In the genomic region with DNA sequence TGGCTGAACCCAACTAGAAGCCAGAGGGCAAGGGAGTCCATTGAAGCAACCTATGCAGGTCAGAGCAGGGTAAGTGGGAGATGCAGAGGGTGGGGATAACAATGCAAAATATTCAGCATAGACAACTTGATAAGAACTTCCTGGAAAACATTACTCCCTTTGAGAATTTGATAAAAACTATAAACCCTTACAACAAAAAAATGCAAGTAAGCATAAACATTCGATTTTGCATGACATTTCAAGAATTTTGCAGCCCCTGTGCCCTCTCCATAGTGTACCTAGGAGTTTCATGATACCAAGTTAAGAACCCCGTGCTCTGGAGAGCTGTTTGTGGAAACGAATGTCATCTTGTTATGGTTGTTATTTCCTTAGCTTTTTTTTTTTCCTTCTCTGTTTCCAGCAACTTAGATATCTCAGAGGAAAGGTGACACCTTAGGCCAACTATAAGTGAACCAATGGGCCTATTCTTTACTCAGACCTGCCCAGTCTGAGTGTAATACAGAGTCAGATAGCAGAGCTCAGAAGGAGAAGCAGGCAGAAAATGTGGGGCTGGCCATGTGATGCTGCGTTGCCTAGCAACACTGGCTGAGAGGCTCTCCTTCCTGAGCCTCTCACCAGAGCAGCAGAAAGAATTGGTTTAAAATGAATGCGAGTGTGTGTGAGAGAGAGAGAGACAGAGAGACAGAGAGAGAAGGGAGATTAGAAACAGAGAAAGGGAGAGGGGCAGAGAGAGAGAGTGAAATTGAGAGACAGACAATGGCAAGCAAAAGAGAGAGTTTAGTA, we compare ENCODE assay signal across 13 cellular contexts. TPM values are rescaled to one million over a fixed set of nuclear protein-coding genes. Genes with fewer than 3 reads are reported as not detected.
A peak's percentile ranks its signal among the peaks of the same experiment; 100 is the strongest.
DNase-seq lines count a peak whose midpoint lies in the region; ATAC-seq and TF ChIP-seq lines count a peak whose summit lies in the region.
"Had no signal": no experiment of that assay in that cellular context is flagged by ENCODE, and none has a peak within 500 bp of the region (broad histone marks: within the 10 kb centered on the region; RNA-seq: fewer than 3 reads in every experiment).

No MANE protein-coding gene starts in this region.

- H3K27ac ChIP-seq in breast epithelium, result no peak overlapping the region
- H3K27ac ChIP-seq: WERI-Rb-1 had no signal

- POLR2A ChIA-PET in naive thymus-derived CD8-positive, alpha-beta T cell (lab: Charles Lee), result no interaction called here

- H3K9me3 ChIP-seq in breast epithelium, result no peaks in the 10 kb centered on the region

- peaks cover 0 to 33% of the 10 kb centered on the region in 2 donors for H3K27me3 ChIP-seq in breast epithelium

- peaks cover 50% of the 10 kb centered on the region for H3K9me3 Mint-ChIP-seq in nephron progenitor cell
- peaks cover 0 to 2% (median 0%) of the 10 kb centered on the region in 9 donors for H3K9me3 Mint-ChIP-seq in naive thymus-derived CD8-positive, alpha-beta T cell

- H3K4me1 Mint-ChIP-seq in nephron progenitor cell, result peaks cover 5% of the 10 kb centered on the region
- H3K4me1 Mint-ChIP-seq in naive thymus-derived CD8-positive, alpha-beta T cell, result no peaks in the 10 kb centered on the region
- H3K4me1 Mint-ChIP-seq: IgD-negative memory B cell had no signal

- intact Hi-C loops in breast epithelium (cut with DNase I; ENCODE audit: low total_unique reads), result no loop called here
- intact Hi-C loops in Right ventricle myocardium inferior (cut with DNase I), result no loop called here

- H3K27ac Mint-ChIP-seq in nephron progenitor cell, result peak overlapping the region; percentile 31
- H3K27ac Mint-ChIP-seq in naive thymus-derived CD8-positive, alpha-beta T cell, result peak overlapping the region in 2 of 10 donors; percentile 55 to 84
- H3K27ac Mint-ChIP-seq: activated naive CD8-positive, alpha-beta T cell; IgD-negative memory B cell had no signal

- H3K4me3 ChIP-seq in breast epithelium, result no peak overlapping the region

- ATAC-seq in naive thymus-derived CD8-positive, alpha-beta T cell, result no peak
- no peak for ATAC-seq in Right ventricle myocardium inferior

- no peaks in the 10 kb centered on the region for H3K36me3 Mint-ChIP-seq in nephron progenitor cell (ENCODE audit: low read depth)
- H3K36me3 Mint-ChIP-seq in naive thymus-derived CD8-positive, alpha-beta T cell, result no peaks in the 10 kb centered on the region
- H3K36me3 Mint-ChIP-seq: activated naive CD8-positive, alpha-beta T cell had no signal

- TF ChIP-seq CTCF in nephron progenitor cell (IDR thresholded peaks at IDR 0.05) (no peak), breast epithelium (IDR thresholded peaks at IDR 0.05) (no peak)

- in situ Hi-C loops in G401 (cut with HindIII; ENCODE audit: low sequenced_read_pairs), result no loop called here

- no peak overlapping the region for H3K4me3 Mint-ChIP-seq in nephron progenitor cell
- H3K4me3 Mint-ChIP-seq in naive thymus-derived CD8-positive, alpha-beta T cell, result no peak overlapping the region
- H3K4me3 Mint-ChIP-seq: activated naive CD8-positive, alpha-beta T cell had no signal

- H3K27me3 Mint-ChIP-seq in nephron progenitor cell (ENCODE audit: low read depth, poor library complexity), result peaks cover 6% of the 10 kb centered on the region
- peaks cover 0 to 14% (median 5%) of the 10 kb centered on the region in 5 donors for H3K27me3 Mint-ChIP-seq in naive thymus-derived CD8-positive, alpha-beta T cell
- H3K27me3 Mint-ChIP-seq: IgD-negative memory B cell had no signal

- no peak for TF ChIP-seq POLR2A in breast epithelium (IDR thresholded peaks at IDR 0.05)

- no peaks in the 10 kb centered on the region for H3K4me1 ChIP-seq in breast epithelium

- no peaks in the 10 kb centered on the region for H3K36me3 ChIP-seq in breast epithelium
- H3K36me3 ChIP-seq: WERI-Rb-1 had no signal

- DNase-seq in G401 (ENCODE audit: low spot score) (peak; percentile 7), NCI-H1436 treated with DMSO at 0.1 percent for 48 hours (lab: John Stamatoyannopoulos, UW) (peak; percentile 51), anterior cingulate cortex (lab: John Stamatoyannopoulos, UW) (peak in 52 of 58 donors; percentile 0 to 71 (median 21)), nephron progenitor cell (peak; percentile 5), breast epithelium (ENCODE audit: low spot score in 2 of 2) (no peak), Right ventricle myocardium inferior (ENCODE audit: missing footprints) (no peak)
- no peak for DNase-seq in naive thymus-derived CD8-positive, alpha-beta T cell
- DNase-seq: activated CD8-positive, alpha-beta memory T cell treated with anti-CD3 and anti-CD28 coated beads, Interleukin-2, amount 50 U/mL, for 48 hours; NCI-H226; WERI-Rb-1 had no signal

RNA-seq across cellular contexts. Expression of gene GABRQ, which starts 36.7 kb away (rescaled TPM):
- total RNA-seq in G401 (2014; rRNA removed; shearing (Covaris generic)), result not detected in 2 replicates
- total RNA-seq in breast epithelium (not detected), Right ventricle myocardium inferior (not detected)
- not detected for total RNA-seq in naive thymus-derived CD8-positive, alpha-beta T cell
- not detected for polyA plus RNA-seq in naive thymus-derived CD8-positive, alpha-beta T cell
- total RNA-seq: myocyte had no signal
- polyA plus RNA-seq: IgD-negative memory B cell had no signal

Comparison
In these comparisons a context has a peak if more than half of its experiments do, and no peak if none do; other contexts are left out.
1. DNase-seq: peak in G401 (single experiment), NCI-H1436 treated with DMSO at 0.1 percent for 48 hours (single experiment), anterior cingulate cortex (52 of 58) and nephron progenitor cell (single experiment); none in breast epithelium (0 of 2), naive thymus-derived CD8-positive, alpha-beta T cell (0 of 10) and Right ventricle myocardium inferior (single experiment).